ENCODE assay signal across 6 cellular contexts in the genomic region with DNA sequence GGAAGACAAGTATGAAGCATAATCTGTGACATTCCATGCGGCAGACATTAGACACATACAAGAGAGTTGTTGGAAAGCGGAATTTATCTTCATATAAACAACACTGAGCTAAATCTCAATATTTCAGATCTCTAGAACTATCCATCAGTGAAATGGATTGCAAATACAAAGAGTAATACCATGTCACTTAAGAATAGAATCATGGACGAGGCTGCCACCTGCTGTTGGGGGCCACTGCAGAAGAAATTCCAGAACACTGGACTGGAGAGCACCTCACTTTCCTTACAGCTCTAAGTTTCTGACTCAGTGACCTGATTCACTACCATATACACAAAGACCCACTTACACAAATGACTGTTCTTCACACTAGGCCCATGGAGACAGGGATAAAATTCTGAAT. TPM values are rescaled to one million over a fixed set of nuclear protein-coding genes. Genes with fewer than 3 reads are reported as not detected.
"Had no signal": no experiment of that assay in that cellular context is flagged by ENCODE, and none has a peak within 500 bp of the region (broad histone marks: within the 10 kb centered on the region; RNA-seq: fewer than 3 reads in every experiment).

No MANE protein-coding gene starts in this region.

RNA-seq across cellular contexts. Expression of a gene that starts 39.6 kb away (rescaled TPM):
- total RNA-seq: K562, MCF 10A, NCI-H460, SK-MEL-5 had no signal
- polyA plus RNA-seq: IgD-negative memory B cell, SK-N-SH had no signal
